27 cellular contexts compared by ENCODE assay signal in genomic region chr5:158456241-158456640, GRCh38.
"Had no signal": no experiment of that assay in that cellular context is flagged by ENCODE, and none has a peak within 500 bp of the region (broad histone marks: within the 10 kb centered on the region; RNA-seq: fewer than 3 reads in every experiment).

No MANE protein-coding gene starts in this region.

- ATAC-seq: activated T-cell treated with anti-CD3 and anti-CD28 coated beads, Interleukin-2, amount 50 U/mL, for 4 hours; WTC11 had no signal

- H3K27me3 ChIP-seq: adrenal gland, esophagus squamous epithelium had no signal

- FAIRE-seq: bronchial epithelial cell, colon, endometrium, frontal cortex, TTC549 had no signal

- H3K36me3 ChIP-seq: adrenal gland, esophagus squamous epithelium had no signal

- H3K27ac ChIP-seq: epithelial cell of prostate, esophagus squamous epithelium, VCaP had no signal

- H3K9me3 ChIP-seq: adrenal gland, esophagus squamous epithelium had no signal

- H3K4me1 ChIP-seq: esophagus squamous epithelium had no signal

- DNase-seq: activated CD4-positive, alpha-beta memory T cell treated with anti-CD3 and anti-CD28 coated beads, Interleukin-2, amount 10 ng/mL, durations not matched to agents 7 days and 5 days; activated CD4-positive, alpha-beta T cell treated with anti-CD3 and anti-CD28 coated beads for 1 hour; activated CD4-positive, alpha-beta T cell treated with anti-CD3 and anti-CD28 coated beads for 4 hours; activated CD4-positive, alpha-beta T cell treated with anti-CD3 and anti-CD28 coated beads, Interleukin-2, amount 10 ng/mL, durations not matched to agents 7 days and 5 days; activated CD4-positive, alpha-beta T cell treated with anti-CD3 and anti-CD28 coated beads, Interleukin-2, amount 50 U/mL, for 4 hours; activated CD8-positive, alpha-beta memory T cell treated with anti-CD3 and anti-CD28 coated beads for 24 hours; activated effector memory CD4-positive, alpha-beta T cell treated with Interleukin-2 at 50 U/mL for 16 hours; activated gamma-delta T cell treated with Interleukin-2 at 50 U/mL for 16 hours; activated naive CD4-positive, alpha-beta T cell treated with anti-CD3 and anti-CD28 coated beads, Interleukin-2, amount 50 U/mL, for 16 hours; activated naive CD4-positive, alpha-beta T cell treated with Interleukin-2 at 50 U/mL for 16 hours; activated T-cell treated with anti-CD3 and anti-CD28 coated beads, Interleukin-2, amount 50 U/mL, for 4 hours; amygdala; cortex of kidney; effector CD8-positive, alpha-beta T cell; esophagus squamous epithelium; head of caudate nucleus; hippocampal formation; T-helper 9 cell had no signal

- H3K4me3 ChIP-seq: adrenal gland, esophagus squamous epithelium had no signal
